10 cellular contexts compared by ENCODE assay signal in the genomic region with DNA sequence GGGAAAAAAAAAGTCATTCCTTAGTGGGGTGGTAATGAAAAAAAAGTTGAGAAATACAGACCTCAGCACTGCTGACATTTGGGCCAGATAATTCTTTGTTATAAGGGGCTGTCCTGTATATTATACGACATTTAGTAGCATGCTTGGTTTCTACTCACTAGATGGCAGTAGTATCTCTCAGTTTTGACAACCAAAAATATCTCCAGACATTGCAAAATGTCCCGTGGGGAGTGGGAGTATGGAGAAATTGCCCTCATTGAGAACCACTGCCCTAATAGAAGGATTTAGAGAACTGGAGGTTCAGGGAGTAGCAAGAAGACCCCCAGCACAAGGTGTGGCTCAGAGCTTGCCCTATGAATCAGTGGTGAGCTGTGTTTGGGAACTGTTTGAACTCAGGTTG. TPM values are rescaled to one million over a fixed set of nuclear protein-coding genes. Genes with fewer than 3 reads are reported as not detected.
DNase-seq lines count a peak whose midpoint lies in the region; ATAC-seq, FAIRE-seq and TF ChIP-seq lines count a peak whose summit lies in the region.
"Had no signal": no experiment of that assay in that cellular context is flagged by ENCODE, and none has a peak within 500 bp of the region (broad histone marks: within the 10 kb centered on the region; RNA-seq: fewer than 3 reads in every experiment).

No MANE protein-coding gene starts in this region.

- no peak overlapping the region for H3K27ac ChIP-seq in CD4-positive, CD25-positive, alpha-beta regulatory T cell (ENCODE audit: insufficient read depth, low read length, poor library complexity, severe bottlenecking)
- H3K27ac ChIP-seq in HEK293 (ENCODE audit: extremely low read depth, low read depth, low read length) (no peak overlapping the region), HepG2 (ENCODE audit: extremely low read length, insufficient read depth, low read length) (no peak overlapping the region), upper lobe of left lung (no peak overlapping the region)

- H3K4me3 ChIP-seq in CD4-positive, CD25-positive, alpha-beta regulatory T cell (ENCODE audit: low read depth, low read length) = no peak overlapping the region
- H3K4me3 ChIP-seq in HEK293 (ENCODE audit: low read depth, low read length) (no peak overlapping the region), adipocyte (ENCODE audit: low read length) (no peak overlapping the region), HepG2 (replicated peaks in 1 of 3; ENCODE audit: insufficient read depth in 1 of 3, low read depth in 2 of 3, low read length in 3 of 3) (no peak overlapping the region), upper lobe of left lung (no peak overlapping the region)

- H4K20me1 ChIP-seq in HepG2 (ENCODE audit: insufficient read depth, low read length) = no peaks in the 10 kb centered on the region

- TF ChIP-seq POLR2A in HepG2 (IDR thresholded peaks at IDR 0.05; ENCODE audit: insufficient read depth in 1 of 2, low read depth in 2 of 2, low read length in 2 of 2) = no peak
- TF ChIP-seq POLR2A in upper lobe of left lung (IDR thresholded peaks at IDR 0.05) = no peak

- H2AFZ ChIP-seq in HepG2 (ENCODE audit: low read length) = no peak overlapping the region

- H3K9me3 ChIP-seq in CD4-positive, CD25-positive, alpha-beta regulatory T cell (ENCODE audit: control insufficient read depth in 2 of 2, low read length in 2 of 2) = no peaks in the 10 kb centered on the region
- H3K9me3 ChIP-seq in HEK293 (ENCODE audit: control insufficient read depth, insufficient read depth, low read depth, low read length) (no peaks in the 10 kb centered on the region), adipocyte (ENCODE audit: control insufficient read depth, low read length) (no peaks in the 10 kb centered on the region), HepG2 (ENCODE audit: low read length) (no peaks in the 10 kb centered on the region), upper lobe of left lung (no peaks in the 10 kb centered on the region)

- H3K27me3 ChIP-seq in CD4-positive, CD25-positive, alpha-beta regulatory T cell (ENCODE audit: control insufficient read depth, insufficient read depth, low read length) = no peaks in the 10 kb centered on the region
- no peaks in the 10 kb centered on the region for H3K27me3 ChIP-seq in adipocyte (replicated peaks; ENCODE audit: control insufficient read depth, insufficient read depth, low read length)
- H3K27me3 ChIP-seq in HepG2 (ENCODE audit: control insufficient read depth in 1 of 2, insufficient read depth in 2 of 2, low read length in 2 of 2) = no peaks in the 10 kb centered on the region
- H3K27me3 ChIP-seq in upper lobe of left lung = no peaks in the 10 kb centered on the region

- no peaks in the 10 kb centered on the region for H3K4me1 ChIP-seq in CD4-positive, CD25-positive, alpha-beta regulatory T cell (ENCODE audit: control insufficient read depth, insufficient read depth, low read length, poor library complexity, severe bottlenecking)
- no peaks in the 10 kb centered on the region for H3K4me1 ChIP-seq in HEK293 (ENCODE audit: control insufficient read depth, insufficient read depth, low read length)
- H3K4me1 ChIP-seq in adipocyte (ENCODE audit: control insufficient read depth, insufficient read depth, low read length) = peaks cover 13% of the 10 kb centered on the region
- H3K4me1 ChIP-seq in HepG2 (ENCODE audit: insufficient read depth, low read length) = no peaks in the 10 kb centered on the region
- H3K4me1 ChIP-seq in upper lobe of left lung = no peaks in the 10 kb centered on the region

- POLR2A ChIA-PET in HEK293 (lab: Yijun Ruan, JAX) = no interaction called here
- POLR2A ChIA-PET in HepG2 (lab: Yijun Ruan, JAX) = no interaction called here

- intact Hi-C loops in HepG2 (cut with micrococcal nuclease; ENCODE audit: unreplicated experiment) = no loop called here

- no peak overlapping the region for H3K4me3 Mint-ChIP-seq in CD4-positive, CD25-positive, alpha-beta regulatory T cell
- H3K4me3 Mint-ChIP-seq: activated naive CD8-positive, alpha-beta T cell treated with anti-CD3 and anti-CD28 coated beads, Interleukin-2, amount 50 U/mL, for 24 hours had no signal

- H3K36me3 Mint-ChIP-seq in CD4-positive, CD25-positive, alpha-beta regulatory T cell = peaks cover 74% of the 10 kb centered on the region

- TF ChIP-seq EP300 in HepG2 (IDR thresholded peaks at IDR 0.05; ENCODE audit: low read depth in 2 of 2, low read length in 2 of 2) = no peak
- no peak for TF ChIP-seq EP300 in HepG2 (CRISPR knock-in tag; IDR thresholded peaks at IDR 0.05; ENCODE audit: borderline replicate concordance)
- TF ChIP-seq EP300 in upper lobe of left lung (IDR thresholded peaks at IDR 0.05) = no peak

- H3K9me3 Mint-ChIP-seq in CD4-positive, CD25-positive, alpha-beta regulatory T cell = no peaks in the 10 kb centered on the region
- H3K9me3 Mint-ChIP-seq: activated naive CD8-positive, alpha-beta T cell treated with anti-CD3 and anti-CD28 coated beads, Interleukin-2, amount 50 U/mL, for 24 hours had no signal

- CTCF ChIA-PET in HEK293 (lab: Yijun Ruan, JAX) = interaction anchor here (0.8 to 7.4 kb wide), 5 partner anchors 27 to 141 kb away, joined by 3 to 38 read pairs (median 4); a partner anchor contains a TSS
- CTCF ChIA-PET in HepG2 (lab: Yijun Ruan, JAX; ENCODE audit: low intra/inter-chr PET ratio, low total read pairs) = interaction anchor here (0.6 to 2.0 kb wide), 3 partner anchors 27 to 40 kb away, joined by 5 to 10 read pairs (median 9); no protein-coding TSS in a partner anchor

- peak overlapping the region in 1 of 3 donors; percentile 47 for H3K27ac Mint-ChIP-seq in CD4-positive, CD25-positive, alpha-beta regulatory T cell
- H3K27ac Mint-ChIP-seq: activated naive CD8-positive, alpha-beta T cell treated with anti-CD3 and anti-CD28 coated beads, Interleukin-2, amount 50 U/mL, for 24 hours had no signal

- TF ChIP-seq CTCF in HEK293 (tag by site-specific recombination; IDR thresholded peaks at IDR 0.05) (no peak), HepG2 (CRISPR knock-in tag; IDR thresholded peaks at IDR 0.05) (0 out of 2 replicates have a peak, but pooled peaks have one; percentile 32), upper lobe of left lung (IDR thresholded peaks at IDR 0.05) (no peak)

- TF ChIP-seq RAD21 in HepG2 (CRISPR knock-in tag; IDR thresholded peaks at IDR 0.05) = no peak

- BruUV-seq in HepG2 (replicated peaks; lab: Mats Ljungman, UMichigan) = no TSS peak

- no peak overlapping the region for H3K4me2 ChIP-seq in HepG2 (ENCODE audit: low read depth, low read length)

- peaks cover 92% of the 10 kb centered on the region for H3K36me3 ChIP-seq in CD4-positive, CD25-positive, alpha-beta regulatory T cell (ENCODE audit: control insufficient read depth, insufficient read depth, low read length)
- H3K36me3 ChIP-seq in HEK293 (ENCODE audit: control insufficient read depth in 2 of 2, insufficient read depth in 1 of 2, low read length in 2 of 2) (peaks cover 14 to 96% of the 10 kb centered on the region in 2 experiments), adipocyte (ENCODE audit: control insufficient read depth, insufficient read depth, low read length, severe bottlenecking) (peaks cover 88% of the 10 kb centered on the region), HepG2 (replicated peaks in 1 of 2; ENCODE audit: control insufficient read depth in 1 of 2, insufficient read depth in 2 of 2, low read length in 2 of 2) (peaks cover 23 to 75% of the 10 kb centered on the region in 2 experiments), upper lobe of left lung (peaks cover 53 to 100% (median 88%) of the 10 kb centered on the region in 4 donors)

- 63% methylated on average over 2 of the region's 2 CpGs for WGBS in HepG2 (ENCODE audit: low lambda C conversion rate)
- WGBS in upper lobe of left lung, 2 donors = 23 to 28% methylated on average over 2 of the region's 2 CpGs

- no peaks in the 10 kb centered on the region for H3K4me1 Mint-ChIP-seq in CD4-positive, CD25-positive, alpha-beta regulatory T cell
- H3K4me1 Mint-ChIP-seq: activated naive CD8-positive, alpha-beta T cell treated with anti-CD3 and anti-CD28 coated beads, Interleukin-2, amount 50 U/mL, for 24 hours had no signal

- H3K79me2 ChIP-seq in HepG2 (ENCODE audit: insufficient read depth, low read length) = no peaks in the 10 kb centered on the region

- H3K27me3 Mint-ChIP-seq in CD4-positive, CD25-positive, alpha-beta regulatory T cell = no peaks in the 10 kb centered on the region
- H3K27me3 Mint-ChIP-seq: activated naive CD8-positive, alpha-beta T cell treated with anti-CD3 and anti-CD28 coated beads, Interleukin-2, amount 50 U/mL, for 24 hours had no signal

- H3K9ac ChIP-seq in adipocyte (ENCODE audit: low read length) = peak overlapping the region; percentile 58
- no peak overlapping the region for H3K9ac ChIP-seq in HepG2 (ENCODE audit: insufficient read depth, low read depth, low read length)

- peak in 2 of 3 donors; percentile 18 to 35 for DNase-seq in CD4-positive, CD25-positive, alpha-beta regulatory T cell
- DNase-seq in adipocyte (ENCODE audit: low read depth) (peak; percentile 54), HepG2 (ENCODE audit: low spot score) (no peak), GM19239 (ENCODE audit: insufficient read length, low spot score) (no peak), upper lobe of left lung (no peak), DMS79 treated with DMSO at 0.1 percent for 48 hours (lab: John Stamatoyannopoulos, UW) (no peak), NCI-H2227 treated with DMSO at 0.1 percent for 48 hours (lab: John Stamatoyannopoulos, UW) (no peak)
- DNase-seq: activated naive CD8-positive, alpha-beta T cell treated with anti-CD3 and anti-CD28 coated beads, Interleukin-2, amount 50 U/mL, for 24 hours; NCI-H187 treated with DMSO at 0.1 percent for 48 hours had no signal

- in situ Hi-C loops in HepG2 (cut with HindIII; ENCODE audit: extremely low pct_ligation_motif_present, low pct_unique_long_range_greater_than_20kb) = no loop called here

- ATAC-seq in CD4-positive, CD25-positive, alpha-beta regulatory T cell (ENCODE audit: low read depth in 2 of 2) = peak in 1 of 2 donors; percentile 37
- ATAC-seq in HepG2 = 0 out of 3 replicates have a peak, but pooled peaks have one; percentile 24
- ATAC-seq in upper lobe of left lung (ENCODE audit: low FRiP score in 2 of 2) = no peak
- ATAC-seq: activated naive CD8-positive, alpha-beta T cell treated with anti-CD3 and anti-CD28 coated beads, Interleukin-2, amount 50 U/mL, for 24 hours had no signal

- FAIRE-seq in HepG2 (lab: Jason Lieb, UNC) = peak; percentile 8
- no peak for FAIRE-seq in GM19239 (lab: Jason Lieb, UNC)

RNA-seq across cellular contexts. Expression of a gene that starts 28.6 kb away (rescaled TPM):
- 47.0 TPM for total RNA-seq in CD4-positive, CD25-positive, alpha-beta regulatory T cell
- polyA plus RNA-seq in CD4-positive, CD25-positive, alpha-beta regulatory T cell = 100 to 1,000 TPM; 133 to 165 (median 139) TPM
- total RNA-seq in HepG2 (2016; rRNA removed; fragmentation: Illumina TruSeq; extraction: Trizol) (18.8 and 35.2 TPM in 2 replicates), upper lobe of left lung (10 to 100 TPM; 40.4 to 86.5 (median 55.5) TPM)
- 17.1 and 21.8 TPM in 2 replicates for total RNA-seq in HepG2 (2016; cell fraction: cytosol; rRNA removed; fragmentation: Illumina TruSeq; extraction: Trizol; ENCODE audit: low read depth)
- 21.1 and 37.8 TPM in 2 replicates for total RNA-seq in HepG2 (2016; cell fraction: insoluble cytoplasmic fraction; rRNA removed; fragmentation: Illumina TruSeq; extraction: Trizol)
- total RNA-seq in HepG2 (2016; cell fraction: membrane; rRNA removed; fragmentation: Illumina TruSeq; extraction: Trizol) = 21.4 and 24.5 TPM in 2 replicates
- total RNA-seq in HepG2 (2016; cell fraction: nucleus; rRNA removed; fragmentation: Illumina TruSeq; extraction: Trizol) = 32.3 and 33.9 TPM in 2 replicates
- polyA plus RNA-seq in HepG2 (2011; rRNA removed) = 52.1 and 59.2 TPM in 2 replicates
- 63.4 and 75.9 TPM in 2 replicates for polyA plus RNA-seq in HepG2 (2011; cell fraction: cytosol; rRNA removed)
- polyA plus RNA-seq in HepG2 (2011; cell fraction: nucleus; rRNA removed) = 42.5 and 44.4 TPM in 2 replicates
- polyA plus RNA-seq in HepG2 (2012) = 22.0 and 25.2 TPM in 2 replicates
- polyA plus RNA-seq in HepG2 (2016; cell fraction: cytosol; fragmentation: Illumina TruSeq; extraction: Trizol; ENCODE audit: low read depth) = 20.4 and 25.7 TPM in 2 replicates
- polyA plus RNA-seq in HepG2 (2016; cell fraction: insoluble cytoplasmic fraction; fragmentation: Illumina TruSeq; extraction: Trizol; ENCODE audit: low read depth) = 23.5 and 26.8 TPM in 2 replicates
- 21.8 and 22.3 TPM in 2 replicates for polyA plus RNA-seq in HepG2 (2016; cell fraction: membrane; fragmentation: Illumina TruSeq; extraction: Trizol; ENCODE audit: low read depth)
- 54.4 and 73.2 TPM in 2 replicates for polyA plus RNA-seq in HepG2 (2016; cell fraction: nucleus; fragmentation: Illumina TruSeq; extraction: Trizol; ENCODE audit: insufficient read depth, low read depth)
- 115 and 158 TPM in 2 replicates for polyA minus RNA-seq in HepG2 (2011; rRNA and poly(A)+ RNA removed; ENCODE audit: low replicate concordance)
- 28.8 and 28.9 TPM in 2 replicates for polyA minus RNA-seq in HepG2 (2011; cell fraction: cytosol; rRNA and poly(A)+ RNA removed)
- polyA minus RNA-seq in HepG2 (2011; cell fraction: nucleus; rRNA and poly(A)+ RNA removed) = 9.1 and 11.6 TPM in 2 replicates

Comparison
In these comparisons a context has a peak if more than half of its experiments do, and no peak if none do; other contexts are left out.
1. DNase-seq: peak in CD4-positive, CD25-positive, alpha-beta regulatory T cell (2 of 3) and adipocyte (single experiment); none in HepG2 (single experiment), GM19239 (single experiment), upper lobe of left lung (0 of 2), DMS79 treated with DMSO at 0.1 percent for 48 hours (single experiment) and NCI-H2227 treated with DMSO at 0.1 percent for 48 hours (single experiment).